ENCODE assay signal across 6 cellular contexts in the genomic region with DNA sequence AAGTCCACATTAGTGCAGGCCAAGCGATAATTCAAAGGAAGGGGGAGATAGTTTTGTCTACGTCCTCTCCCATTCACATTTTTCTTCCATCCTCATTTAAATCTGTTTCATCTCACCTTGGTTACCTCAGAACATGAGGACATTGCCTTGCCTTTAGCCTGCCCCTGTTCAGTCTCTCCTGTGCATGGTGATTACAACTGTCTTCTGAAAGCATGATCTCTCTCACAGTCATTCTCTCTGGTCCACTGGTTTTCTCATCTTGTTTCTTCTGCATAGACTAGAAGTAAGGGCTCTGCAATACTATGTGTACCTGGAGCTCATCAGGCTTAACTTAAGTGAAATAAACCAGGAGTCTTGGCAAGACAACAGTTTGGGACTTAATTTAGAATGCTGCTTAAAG. TPM values are rescaled to one million over a fixed set of nuclear protein-coding genes. Genes with fewer than 3 reads are reported as not detected.
"Had no signal": no experiment of that assay in that cellular context is flagged by ENCODE, and none has a peak within 500 bp of the region (broad histone marks: within the 10 kb centered on the region; RNA-seq: fewer than 3 reads in every experiment).

No MANE protein-coding gene starts in this region.

- H3K4me2 ChIP-seq: GM23338 had no signal

- H2AFZ ChIP-seq: GM23338 had no signal

- H3K4me3 ChIP-seq: GM23338, K562 had no signal

- DNase-seq: H9, HCEC 1CT, IMR-90 had no signal

RNA-seq across cellular contexts. Expression of a gene that starts 31.4 kb away (rescaled TPM):
- total RNA-seq: HT-29, IMR-90 had no signal
